Comparison of ENCODE assay signal across 20 cellular contexts in the genomic region with DNA sequence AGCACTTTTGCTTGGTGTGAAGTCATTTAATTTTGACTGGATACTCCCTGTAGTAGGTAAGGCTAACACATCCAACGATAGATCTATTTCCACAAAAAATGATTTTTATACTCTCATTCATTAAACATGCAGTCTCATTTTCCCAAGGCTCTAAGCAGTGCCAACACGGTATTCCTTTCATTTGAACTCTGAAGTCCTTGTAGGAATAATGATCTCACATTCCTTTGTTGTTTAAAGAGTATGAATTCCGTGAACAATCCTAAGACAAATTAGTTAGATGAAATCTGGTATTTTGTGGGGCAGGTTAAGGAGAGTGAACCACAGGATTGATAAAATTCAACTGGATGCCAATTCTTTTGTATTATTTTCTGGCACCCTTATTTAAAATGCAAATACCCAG.
DNase-seq lines count a peak whose midpoint lies in the region; ATAC-seq, FAIRE-seq and TF ChIP-seq lines count a peak whose summit lies in the region.
"Had no signal": no experiment of that assay in that cellular context is flagged by ENCODE, and none has a peak within 500 bp of the region (broad histone marks: within the 10 kb centered on the region; RNA-seq: fewer than 3 reads in every experiment).

No MANE protein-coding gene starts in this region.

- peak; percentile 51 for DNase-seq in astrocyte (ENCODE audit: low read depth)
- peak; percentile 48 for DNase-seq in astrocyte of the hippocampus (ENCODE audit: low read depth, low spot score)
- peak; percentile 24 for DNase-seq in retinal pigment epithelial cell (ENCODE audit: low read depth)
- DNase-seq in lower lobe of right lung: no peak
- DNase-seq in NCI-H524 (lab: John Stamatoyannopoulos, UW): no peak
- DNase-seq: AML-193; Caco-2; Calu3; CD4-positive, alpha-beta T cell; CD8-positive, alpha-beta T cell; DMS79 treated with DMSO at 0.1 percent for 48 hours; GF-D8 had no signal

- H3K27ac Mint-ChIP-seq in astrocyte (ENCODE audit: unreplicated experiment): no peak overlapping the region
- H3K27ac Mint-ChIP-seq: B cell; CD4-positive, alpha-beta T cell; CD8-positive, alpha-beta T cell had no signal

- no peak overlapping the region for H3K4me2 ChIP-seq in astrocyte (ENCODE audit: low read length)
- H3K4me2 ChIP-seq: A549; BLaER1 treated with 17β-estradiol and CSF1 and Interleukin-3, amounts not matched to agents 10 nM and 100 nM had no signal

- H3K9me3 Mint-ChIP-seq in astrocyte (ENCODE audit: unreplicated experiment): no peaks in the 10 kb centered on the region

- H3K27ac ChIP-seq in astrocyte (ENCODE audit: low read depth, low read length): no peak overlapping the region
- H3K27ac ChIP-seq in lower lobe of right lung: no peak overlapping the region
- H3K27ac ChIP-seq: 22Rv1; A549; BLaER1 treated with 17β-estradiol and CSF1 and Interleukin-3, amounts not matched to agents 10 nM and 100 nM; C4-2B had no signal

- intact Hi-C loops in lower lobe of right lung (cut with DNase I): no loop called here

- no peak for ATAC-seq in lower lobe of right lung
- ATAC-seq: A549; CD8-positive, alpha-beta T cell had no signal

- H3K4me1 ChIP-seq in astrocyte (ENCODE audit: insufficient read depth, low read length): no peaks in the 10 kb centered on the region
- H3K4me1 ChIP-seq in lower lobe of right lung: no peaks in the 10 kb centered on the region
- H3K4me1 ChIP-seq: A549; BLaER1 treated with 17β-estradiol and CSF1 and Interleukin-3, amounts not matched to agents 10 nM and 100 nM; Caco-2 had no signal

- no peak overlapping the region for H3K4me3 Mint-ChIP-seq in astrocyte (ENCODE audit: unreplicated experiment)
- H3K4me3 Mint-ChIP-seq: B cell; CD4-positive, alpha-beta T cell; CD8-positive, alpha-beta T cell had no signal

- no peak overlapping the region for H2AFZ ChIP-seq in astrocyte (ENCODE audit: low read depth, low read length)

- no peak for TF ChIP-seq CTCF in astrocyte (IDR thresholded peaks at IDR 0.05; ENCODE audit: insufficient read depth, low read depth, low read length)
- no peak for TF ChIP-seq CTCF in retinal pigment epithelial cell (conservative IDR thresholded peaks at IDR 0.05; ENCODE audit: low read depth, low read length)
- no peak for TF ChIP-seq CTCF in lower lobe of right lung (IDR thresholded peaks at IDR 0.05)

- H3K79me2 ChIP-seq in astrocyte (ENCODE audit: insufficient read depth, low read length): no peaks in the 10 kb centered on the region

- H3K9ac ChIP-seq in astrocyte (ENCODE audit: low read length): no peak overlapping the region
- H3K9ac ChIP-seq: BLaER1 treated with 17β-estradiol and CSF1 and Interleukin-3, amounts not matched to agents 10 nM and 100 nM had no signal

- H3K4me3 ChIP-seq in astrocyte (ENCODE audit: insufficient read depth, low read depth, low read length) (no peak overlapping the region), retinal pigment epithelial cell (ENCODE audit: low read length) (no peak overlapping the region), lower lobe of right lung (no peak overlapping the region)
- H3K4me3 ChIP-seq: A549; BLaER1 treated with 17β-estradiol and CSF1 and Interleukin-3, amounts not matched to agents 10 nM and 100 nM had no signal

- no peaks in the 10 kb centered on the region for H3K36me3 Mint-ChIP-seq in astrocyte (ENCODE audit: low read depth, unreplicated experiment)
- H3K36me3 Mint-ChIP-seq: CD8-positive, alpha-beta T cell had no signal

- H3K27me3 Mint-ChIP-seq in astrocyte (ENCODE audit: low read depth, unreplicated experiment): no peaks in the 10 kb centered on the region
- H3K27me3 Mint-ChIP-seq: CD4-positive, alpha-beta T cell had no signal

- H3K27me3 ChIP-seq in astrocyte (ENCODE audit: insufficient read depth, low read length) (no peaks in the 10 kb centered on the region), lower lobe of right lung (ENCODE audit: low read depth) (no peaks in the 10 kb centered on the region)

- H4K20me1 ChIP-seq in astrocyte (ENCODE audit: insufficient read depth, low read length): no peaks in the 10 kb centered on the region
- H4K20me1 ChIP-seq: BLaER1 treated with 17β-estradiol and CSF1 and Interleukin-3, amounts not matched to agents 10 nM and 100 nM had no signal

- peaks cover 5% of the 10 kb centered on the region for H3K4me1 Mint-ChIP-seq in astrocyte (ENCODE audit: low read depth, unreplicated experiment)
- H3K4me1 Mint-ChIP-seq: B cell had no signal

- H3K36me3 ChIP-seq in astrocyte (ENCODE audit: insufficient read depth, low read length): no peaks in the 10 kb centered on the region
- no peaks in the 10 kb centered on the region for H3K36me3 ChIP-seq in lower lobe of right lung
- H3K36me3 ChIP-seq: BLaER1 treated with 17β-estradiol and CSF1 and Interleukin-3, amounts not matched to agents 10 nM and 100 nM had no signal

- no peak for FAIRE-seq in astrocyte (lab: Jason Lieb, UNC)
- FAIRE-seq: A549, D721Med, G401.6, GM12891 had no signal

- H3K9me3 ChIP-seq in astrocyte (ENCODE audit: insufficient read depth, low read depth, low read length) (no peaks in the 10 kb centered on the region), lower lobe of right lung (no peaks in the 10 kb centered on the region)

Comparison
In these comparisons a context has a peak if more than half of its experiments do, and no peak if none do; other contexts are left out.
1. DNase-seq: peak in astrocyte (single experiment), astrocyte of the hippocampus (single experiment) and retinal pigment epithelial cell (single experiment); none in lower lobe of right lung (single experiment) and NCI-H524 (0 of 2).